ENCODE assay signal across 18 cellular contexts in the genomic region with DNA sequence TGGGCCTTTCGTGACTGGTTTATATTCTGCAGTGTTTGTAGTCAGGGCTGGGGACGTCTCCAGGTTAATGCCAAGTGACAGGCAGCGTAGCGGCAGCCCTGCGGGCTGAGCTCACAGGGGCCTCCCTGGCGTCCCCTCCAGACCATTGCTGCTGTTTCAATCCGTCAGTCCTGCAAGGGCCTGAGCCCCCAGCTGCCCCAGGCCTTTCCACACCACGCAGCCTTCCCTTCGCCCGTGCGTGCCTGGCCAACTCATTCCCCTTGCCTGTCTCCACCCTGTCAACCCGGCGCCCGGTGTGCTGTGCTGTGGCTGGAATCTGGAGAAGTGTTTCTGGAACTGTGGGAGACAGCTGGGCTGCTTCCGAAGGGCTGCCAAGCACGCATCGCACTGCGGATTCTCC. TPM values are rescaled to one million over a fixed set of nuclear protein-coding genes. Genes with fewer than 3 reads are reported as not detected.
A peak's percentile ranks its signal among the peaks of the same experiment; 100 is the strongest.
DNase-seq lines count a peak whose midpoint lies in the region; ATAC-seq and TF ChIP-seq lines count a peak whose summit lies in the region.
"Had no signal": no experiment of that assay in that cellular context is flagged by ENCODE, and none has a peak within 500 bp of the region (broad histone marks: within the 10 kb centered on the region; RNA-seq: fewer than 3 reads in every experiment).

No MANE protein-coding gene starts in this region.

- ATAC-seq in GM23338: peak; percentile 23
- ATAC-seq: A549 had no signal

- H3K4me2 ChIP-seq in GM23338: no peak overlapping the region
- H3K4me2 ChIP-seq: A549 had no signal

- H3K79me2 ChIP-seq in GM23338 (replicated peaks; ENCODE audit: insufficient read depth): no peaks in the 10 kb centered on the region

- no peak overlapping the region for H3K27ac ChIP-seq in GM23338 (ENCODE audit: low read depth)
- peak overlapping the region; percentile 91 for H3K27ac ChIP-seq in WERI-Rb-1
- H3K27ac ChIP-seq: A549, C4-2B, GM23248 had no signal

- peaks cover 35% of the 10 kb centered on the region for H3K4me1 Mint-ChIP-seq in GM23338
- H3K4me1 Mint-ChIP-seq: CD4-positive, alpha-beta memory T cell had no signal

- H2AFZ ChIP-seq in GM23338: no peak overlapping the region
- H2AFZ ChIP-seq: GM23248 had no signal

- peaks cover 33% of the 10 kb centered on the region for H3K27me3 Mint-ChIP-seq in GM23338 (ENCODE audit: insufficient read depth, low read depth, poor library complexity)

- no peaks in the 10 kb centered on the region for H3K36me3 Mint-ChIP-seq in GM23338 (ENCODE audit: low read depth)
- H3K36me3 Mint-ChIP-seq: CD4-positive, alpha-beta memory T cell had no signal

- H3F3A ChIP-seq in GM23338 (replicated peaks; ENCODE audit: low read depth): peaks cover 17% of the 10 kb centered on the region; the same call in 1 of the 2 replicates

- H3K4me1 ChIP-seq in GM23338 (ENCODE audit: insufficient read depth): peaks cover 23% of the 10 kb centered on the region
- H3K4me1 ChIP-seq: A549, BE2C, HAP-1 had no signal

- no peaks in the 10 kb centered on the region for H3K36me3 ChIP-seq in GM23338 (ENCODE audit: insufficient read depth)
- no peaks in the 10 kb centered on the region; the same call in 1 of the 2 replicates for H3K36me3 ChIP-seq in H7 (replicated peaks; ENCODE audit: control insufficient read depth, insufficient read depth, low read length)
- H3K36me3 ChIP-seq in WERI-Rb-1: peaks cover 7% of the 10 kb centered on the region; the same call in 1 of the 2 replicates
- H3K36me3 ChIP-seq: BE2C, HAP-1 had no signal

- no peak overlapping the region for H3K27ac Mint-ChIP-seq in GM23338
- H3K27ac Mint-ChIP-seq: CD4-positive, alpha-beta memory T cell had no signal

- H3K9me3 Mint-ChIP-seq in GM23338: no peaks in the 10 kb centered on the region
- H3K9me3 Mint-ChIP-seq: CD4-positive, alpha-beta memory T cell had no signal

- H3K4me3 ChIP-seq in GM23338: no peak overlapping the region
- no peak overlapping the region for H3K4me3 ChIP-seq in H7 (ENCODE audit: insufficient read depth, low read depth, low read length)
- no peak overlapping the region for H3K4me3 ChIP-seq in WERI-Rb-1 (ENCODE audit: low read depth, low read length)
- H3K4me3 ChIP-seq in foreskin fibroblast (ENCODE audit: low read depth in 1 of 2, low read length in 2 of 2): no peak overlapping the region
- H3K4me3 ChIP-seq: A549, GM23248, HAP-1 had no signal

- no peaks in the 10 kb centered on the region for H3K9me2 ChIP-seq in GM23338 (ENCODE audit: insufficient read depth)

- no peaks in the 10 kb centered on the region for H4K20me1 ChIP-seq in GM23338 (replicated peaks; ENCODE audit: insufficient read depth)

- TF ChIP-seq CTCF in GM23338 (conservative IDR thresholded peaks at IDR 0.05; ENCODE audit: low read depth in 2 of 2): no peak
- no peak for TF ChIP-seq CTCF in WERI-Rb-1 (IDR thresholded peaks at IDR 0.05; ENCODE audit: low read depth, low read length)
- TF ChIP-seq CTCF in foreskin fibroblast (IDR thresholded peaks at IDR 0.05; ENCODE audit: low read depth, low read length): no peak

- H3K4me3 Mint-ChIP-seq in GM23338: no peak overlapping the region
- H3K4me3 Mint-ChIP-seq: CD4-positive, alpha-beta memory T cell had no signal

- no peaks in the 10 kb centered on the region for H3K27me3 ChIP-seq in GM23338 (ENCODE audit: insufficient read depth)
- H3K27me3 ChIP-seq in H7 (ENCODE audit: control insufficient read depth, insufficient read depth, low read length): no peaks in the 10 kb centered on the region; the same call in 1 of the 2 replicates
- no peaks in the 10 kb centered on the region for H3K27me3 ChIP-seq in WERI-Rb-1 (ENCODE audit: insufficient read depth, low read depth, severe bottlenecking)

- DNase-seq in GM23338 (ENCODE audit: low spot score) (no peak), H7 (peak; percentile 79), WERI-Rb-1 (peak; percentile 43), myocyte (ENCODE audit: low read depth) (peak; percentile 40), globus pallidus (ENCODE audit: low spot score) (no peak), foreskin fibroblast (no peak), KG1 (lab: John Stamatoyannopoulos, UW) (no peak)
- DNase-seq in activated T-cell treated with anti-CD3 and anti-CD28 coated beads, Interleukin-2, amount 50 U/mL, for 48 hours: no peak
- DNase-seq: BE2C; CD4-positive, alpha-beta memory T cell; DMS153; DMS79 treated with DMSO at 0.1 percent for 48 hours; EL; GM23248 had no signal

- H3K9me3 ChIP-seq in WERI-Rb-1 (ENCODE audit: severe bottlenecking): peaks cover 3% of the 10 kb centered on the region
- H3K9me3 ChIP-seq: A549, BE2C, HAP-1 had no signal

TF ChIP-seq in GM23338, 12 proteins besides CTCF, POLR2A, EP300 and RAD21:
- TF ChIP-seq EZH2 (IDR thresholded peaks at IDR 0.05; ENCODE audit: low read depth, unreplicated experiment) (no peak), CREB1 (CRISPR knock-in tag; IDR thresholded peaks at IDR 0.05; ENCODE audit: low read depth) (no peak)
- TF ChIP-seq, protein P1, sequence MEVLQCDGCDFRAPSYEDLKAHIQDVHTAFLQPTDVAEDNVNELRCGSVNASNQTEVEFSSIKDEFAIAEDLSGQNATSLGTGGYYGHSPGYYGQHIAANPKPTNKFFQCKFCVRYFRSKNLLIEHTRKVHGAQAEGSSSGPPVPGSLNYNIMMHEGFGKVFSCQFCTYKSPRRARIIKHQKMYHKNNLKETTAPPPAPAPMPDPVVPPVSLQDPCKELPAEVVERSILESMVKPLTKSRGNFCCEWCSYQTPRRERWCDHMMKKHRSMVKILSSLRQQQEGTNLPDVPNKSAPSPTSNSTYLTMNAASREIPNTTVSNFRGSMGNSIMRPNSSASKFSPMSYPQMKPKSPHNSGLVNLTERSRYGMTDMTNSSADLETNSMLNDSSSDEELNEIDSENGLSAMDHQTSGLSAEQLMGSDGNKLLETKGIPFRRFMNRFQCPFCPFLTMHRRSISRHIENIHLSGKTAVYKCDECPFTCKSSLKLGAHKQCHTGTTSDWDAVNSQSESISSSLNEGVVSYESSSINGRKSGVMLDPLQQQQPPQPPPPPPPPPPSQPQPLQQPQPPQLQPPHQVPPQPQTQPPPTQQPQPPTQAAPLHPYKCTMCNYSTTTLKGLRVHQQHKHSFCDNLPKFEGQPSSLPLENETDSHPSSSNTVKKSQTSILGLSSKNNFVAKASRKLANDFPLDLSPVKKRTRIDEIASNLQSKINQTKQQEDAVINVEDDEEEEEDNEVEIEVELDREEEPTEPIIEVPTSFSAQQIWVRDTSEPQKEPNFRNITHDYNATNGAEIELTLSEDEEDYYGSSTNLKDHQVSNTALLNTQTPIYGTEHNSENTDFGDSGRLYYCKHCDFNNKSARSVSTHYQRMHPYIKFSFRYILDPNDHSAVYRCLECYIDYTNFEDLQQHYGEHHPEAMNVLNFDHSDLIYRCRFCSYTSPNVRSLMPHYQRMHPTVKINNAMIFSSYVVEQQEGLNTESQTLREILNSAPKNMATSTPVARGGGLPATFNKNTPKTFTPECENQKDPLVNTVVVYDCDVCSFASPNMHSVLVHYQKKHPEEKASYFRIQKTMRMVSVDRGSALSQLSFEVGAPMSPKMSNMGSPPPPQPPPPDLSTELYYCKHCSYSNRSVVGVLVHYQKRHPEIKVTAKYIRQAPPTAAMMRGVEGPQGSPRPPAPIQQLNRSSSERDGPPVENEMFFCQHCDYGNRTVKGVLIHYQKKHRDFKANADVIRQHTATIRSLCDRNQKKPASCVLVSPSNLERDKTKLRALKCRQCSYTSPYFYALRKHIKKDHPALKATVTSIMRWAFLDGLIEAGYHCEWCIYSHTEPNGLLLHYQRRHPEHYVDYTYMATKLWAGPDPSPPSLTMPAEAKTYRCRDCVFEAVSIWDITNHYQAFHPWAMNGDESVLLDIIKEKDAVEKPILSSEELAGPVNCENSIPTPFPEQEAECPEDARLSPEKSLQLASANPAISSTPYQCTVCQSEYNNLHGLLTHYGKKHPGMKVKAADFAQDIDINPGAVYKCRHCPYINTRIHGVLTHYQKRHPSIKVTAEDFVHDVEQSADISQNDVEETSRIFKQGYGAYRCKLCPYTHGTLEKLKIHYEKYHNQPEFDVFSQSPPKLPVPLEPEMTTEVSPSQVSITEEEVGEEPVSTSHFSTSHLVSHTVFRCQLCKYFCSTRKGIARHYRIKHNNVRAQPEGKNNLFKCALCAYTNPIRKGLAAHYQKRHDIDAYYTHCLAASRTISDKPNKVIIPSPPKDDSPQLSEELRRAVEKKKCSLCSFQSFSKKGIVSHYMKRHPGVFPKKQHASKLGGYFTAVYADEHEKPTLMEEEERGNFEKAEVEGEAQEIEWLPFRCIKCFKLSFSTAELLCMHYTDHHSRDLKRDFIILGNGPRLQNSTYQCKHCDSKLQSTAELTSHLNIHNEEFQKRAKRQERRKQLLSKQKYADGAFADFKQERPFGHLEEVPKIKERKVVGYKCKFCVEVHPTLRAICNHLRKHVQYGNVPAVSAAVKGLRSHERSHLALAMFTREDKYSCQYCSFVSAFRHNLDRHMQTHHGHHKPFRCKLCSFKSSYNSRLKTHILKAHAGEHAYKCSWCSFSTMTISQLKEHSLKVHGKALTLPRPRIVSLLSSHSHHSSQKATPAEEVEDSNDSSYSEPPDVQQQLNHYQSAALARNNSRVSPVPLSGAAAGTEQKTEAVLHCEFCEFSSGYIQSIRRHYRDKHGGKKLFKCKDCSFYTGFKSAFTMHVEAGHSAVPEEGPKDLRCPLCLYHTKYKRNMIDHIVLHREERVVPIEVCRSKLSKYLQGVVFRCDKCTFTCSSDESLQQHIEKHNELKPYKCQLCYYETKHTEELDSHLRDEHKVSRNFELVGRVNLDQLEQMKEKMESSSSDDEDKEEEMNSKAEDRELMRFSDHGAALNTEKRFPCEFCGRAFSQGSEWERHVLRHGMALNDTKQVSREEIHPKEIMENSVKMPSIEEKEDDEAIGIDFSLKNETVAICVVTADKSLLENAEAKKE (CRISPR knock-in tag; IDR thresholded peaks at IDR 0.05): no peak

RNA-seq across cellular contexts. Expression of a gene that starts 11.9 kb away (rescaled TPM):
- total RNA-seq in GM23338 (2014; rRNA removed; shearing (Covaris generic)): 5.0 and 6.6 TPM in 2 replicates
- 0.52 TPM in 2 replicates for polyA plus RNA-seq in GM23338 (2016; fragmentation: Nextera tagmentation; extraction: Ambion mirVana)
- total RNA-seq in H7 (2014; rRNA removed; shearing (Covaris generic)): 2.1 TPM in 2 replicates
- total RNA-seq in myocyte: not detected in 2 replicates
- not detected for polyA plus RNA-seq in myocyte (2012)
- total RNA-seq: CD4-positive, alpha-beta memory T cell; GM23248 had no signal
- polyA plus RNA-seq: A549; AG04450; CD4-positive, alpha-beta memory T cell; GM23248 had no signal

RNA-seq across cellular contexts. Expression of a gene that starts 42.3 kb away (rescaled TPM):
- 24.2 and 32.0 TPM in 2 replicates for total RNA-seq in GM23338 (2014; rRNA removed; shearing (Covaris generic))
- 36.1 and 39.3 TPM in 2 replicates for polyA plus RNA-seq in GM23338 (2016; fragmentation: Nextera tagmentation; extraction: Ambion mirVana)
- 32.6 and 41.4 TPM in 2 replicates for total RNA-seq in H7 (2014; rRNA removed; shearing (Covaris generic))
- total RNA-seq in myocyte: 0.16 TPM in 1 of 2 replicates, not detected in the other
- polyA plus RNA-seq in myocyte (2012): 0.03 TPM

RNA-seq across cellular contexts. Expression of a gene that starts 56.9 kb away (rescaled TPM):
- total RNA-seq in GM23338 (2014; rRNA removed; shearing (Covaris generic)): 102 and 106 TPM in 2 replicates
- polyA plus RNA-seq in GM23338 (2016; fragmentation: Nextera tagmentation; extraction: Ambion mirVana): 41.7 and 41.8 TPM in 2 replicates
- total RNA-seq in H7 (2014; rRNA removed; shearing (Covaris generic)): 49.1 and 57.0 TPM in 2 replicates
- total RNA-seq in myocyte: 27.9 and 28.8 TPM in 2 replicates
- polyA plus RNA-seq in myocyte (2012): 29.8 TPM

Comparison
In these comparisons a context has a peak if more than half of its experiments do, and no peak if none do; other contexts are left out.
1. DNase-seq: peak in H7 (single experiment), WERI-Rb-1 (single experiment) and myocyte (single experiment); none in GM23338 (single experiment), globus pallidus (single experiment), foreskin fibroblast (0 of 2), KG1 (single experiment) and activated T-cell treated with anti-CD3 and anti-CD28 coated beads, Interleukin-2, amount 50 U/mL, for 48 hours (0 of 2).
2. RNA of a gene that starts 42.3 kb away (total RNA-seq): 32.6 to 41.4 TPM in H7 and 24.2 to 32.0 TPM in GM23338; 0.16 TPM in myocyte; every median in the first group is over 10 times any median in the second.